Comparison of ENCODE assay signal across 1 cellular context in the genomic region with DNA sequence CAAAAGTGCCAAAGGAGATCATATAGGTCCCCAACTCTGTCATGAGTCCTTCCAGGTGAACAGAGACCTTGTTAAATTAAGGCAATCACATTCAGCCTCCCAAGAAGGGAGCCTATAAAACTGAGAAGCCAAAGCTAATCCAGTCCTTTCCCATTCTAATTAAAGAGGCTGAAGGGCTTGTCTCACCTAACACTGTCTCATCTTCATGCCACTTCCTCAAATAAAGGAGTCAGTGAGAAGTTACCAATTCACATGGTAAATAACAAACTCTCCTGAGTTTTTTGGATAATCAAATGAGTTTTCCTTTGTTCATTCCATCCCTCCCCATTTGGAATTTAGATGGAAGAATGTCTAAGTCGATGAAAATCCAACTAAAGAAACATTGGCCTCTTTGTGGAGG.
TF ChIP-seq lines count a peak whose summit lies in the region.

No MANE protein-coding gene starts in this region.

TF ChIP-seq in WTC11, 78 proteins besides CTCF, POLR2A, EP300 and RAD21 (continued from another document):
- TF ChIP-seq, protein P1, sequence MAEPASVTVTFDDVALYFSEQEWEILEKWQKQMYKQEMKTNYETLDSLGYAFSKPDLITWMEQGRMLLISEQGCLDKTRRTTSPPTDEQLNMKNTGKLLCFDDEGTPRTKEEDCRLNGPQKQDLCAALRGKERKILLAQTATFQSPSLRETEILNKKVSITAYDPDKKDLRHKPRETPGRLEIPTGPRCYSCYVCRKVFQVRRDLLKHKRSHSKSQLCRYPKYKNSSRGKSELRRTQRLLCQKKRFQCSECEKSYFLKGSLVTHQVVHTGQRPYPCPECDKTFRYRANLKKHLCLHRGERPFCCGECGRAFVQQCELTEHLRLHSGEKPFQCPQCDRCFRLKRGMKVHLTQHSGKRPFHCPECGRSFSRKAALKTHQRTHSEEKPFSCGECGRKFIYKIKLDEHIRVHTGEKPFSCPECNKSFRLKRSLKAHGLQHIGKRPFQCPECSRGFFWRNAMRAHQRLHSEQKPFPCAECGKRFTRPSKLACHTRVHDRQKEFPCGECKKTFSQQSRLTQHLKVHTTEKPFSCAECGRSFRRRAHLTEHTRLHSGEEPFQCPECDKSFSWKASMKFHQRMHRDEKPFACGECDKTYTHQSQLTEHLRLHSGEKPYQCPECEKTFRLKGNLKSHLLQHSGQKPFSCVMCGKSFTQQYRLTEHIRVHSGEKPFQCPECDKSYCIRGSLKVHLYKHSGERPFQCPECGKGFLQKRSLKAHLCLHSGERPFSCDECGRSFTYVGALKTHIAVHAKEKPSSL (CRISPR knock-in tag; conservative IDR thresholded peaks at IDR 0.05) = no peak
- no peak for TF ChIP-seq NFATC4 (CRISPR knock-in tag; IDR thresholded peaks at IDR 0.05)
- TF ChIP-seq, protein P2, sequence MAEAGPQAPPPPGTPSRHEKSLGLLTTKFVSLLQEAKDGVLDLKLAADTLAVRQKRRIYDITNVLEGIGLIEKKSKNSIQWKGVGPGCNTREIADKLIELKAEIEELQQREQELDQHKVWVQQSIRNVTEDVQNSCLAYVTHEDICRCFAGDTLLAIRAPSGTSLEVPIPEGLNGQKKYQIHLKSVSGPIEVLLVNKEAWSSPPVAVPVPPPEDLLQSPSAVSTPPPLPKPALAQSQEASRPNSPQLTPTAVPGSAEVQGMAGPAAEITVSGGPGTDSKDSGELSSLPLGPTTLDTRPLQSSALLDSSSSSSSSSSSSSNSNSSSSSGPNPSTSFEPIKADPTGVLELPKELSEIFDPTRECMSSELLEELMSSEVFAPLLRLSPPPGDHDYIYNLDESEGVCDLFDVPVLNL (CRISPR knock-in tag; IDR thresholded peaks at IDR 0.05; ENCODE audit: borderline replicate concordance, low read depth) = no peak
- TF ChIP-seq ZNF396 (CRISPR knock-in tag; IDR thresholded peaks at IDR 0.05; ENCODE audit: borderline replicate concordance) = no peak
- TF ChIP-seq, protein P3, sequence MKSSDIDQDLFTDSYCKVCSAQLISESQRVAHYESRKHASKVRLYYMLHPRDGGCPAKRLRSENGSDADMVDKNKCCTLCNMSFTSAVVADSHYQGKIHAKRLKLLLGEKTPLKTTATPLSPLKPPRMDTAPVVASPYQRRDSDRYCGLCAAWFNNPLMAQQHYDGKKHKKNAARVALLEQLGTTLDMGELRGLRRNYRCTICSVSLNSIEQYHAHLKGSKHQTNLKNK (CRISPR knock-in tag; IDR thresholded peaks at IDR 0.05) = no peak
- TF ChIP-seq, protein P4, sequence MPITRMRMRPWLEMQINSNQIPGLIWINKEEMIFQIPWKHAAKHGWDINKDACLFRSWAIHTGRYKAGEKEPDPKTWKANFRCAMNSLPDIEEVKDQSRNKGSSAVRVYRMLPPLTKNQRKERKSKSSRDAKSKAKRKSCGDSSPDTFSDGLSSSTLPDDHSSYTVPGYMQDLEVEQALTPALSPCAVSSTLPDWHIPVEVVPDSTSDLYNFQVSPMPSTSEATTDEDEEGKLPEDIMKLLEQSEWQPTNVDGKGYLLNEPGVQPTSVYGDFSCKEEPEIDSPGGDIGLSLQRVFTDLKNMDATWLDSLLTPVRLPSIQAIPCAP (CRISPR knock-in tag; IDR thresholded peaks at IDR 0.05) = no peak
- TF ChIP-seq TEAD4 (CRISPR knock-in tag; IDR thresholded peaks at IDR 0.05) = no peak
- TF ChIP-seq, protein P5, sequence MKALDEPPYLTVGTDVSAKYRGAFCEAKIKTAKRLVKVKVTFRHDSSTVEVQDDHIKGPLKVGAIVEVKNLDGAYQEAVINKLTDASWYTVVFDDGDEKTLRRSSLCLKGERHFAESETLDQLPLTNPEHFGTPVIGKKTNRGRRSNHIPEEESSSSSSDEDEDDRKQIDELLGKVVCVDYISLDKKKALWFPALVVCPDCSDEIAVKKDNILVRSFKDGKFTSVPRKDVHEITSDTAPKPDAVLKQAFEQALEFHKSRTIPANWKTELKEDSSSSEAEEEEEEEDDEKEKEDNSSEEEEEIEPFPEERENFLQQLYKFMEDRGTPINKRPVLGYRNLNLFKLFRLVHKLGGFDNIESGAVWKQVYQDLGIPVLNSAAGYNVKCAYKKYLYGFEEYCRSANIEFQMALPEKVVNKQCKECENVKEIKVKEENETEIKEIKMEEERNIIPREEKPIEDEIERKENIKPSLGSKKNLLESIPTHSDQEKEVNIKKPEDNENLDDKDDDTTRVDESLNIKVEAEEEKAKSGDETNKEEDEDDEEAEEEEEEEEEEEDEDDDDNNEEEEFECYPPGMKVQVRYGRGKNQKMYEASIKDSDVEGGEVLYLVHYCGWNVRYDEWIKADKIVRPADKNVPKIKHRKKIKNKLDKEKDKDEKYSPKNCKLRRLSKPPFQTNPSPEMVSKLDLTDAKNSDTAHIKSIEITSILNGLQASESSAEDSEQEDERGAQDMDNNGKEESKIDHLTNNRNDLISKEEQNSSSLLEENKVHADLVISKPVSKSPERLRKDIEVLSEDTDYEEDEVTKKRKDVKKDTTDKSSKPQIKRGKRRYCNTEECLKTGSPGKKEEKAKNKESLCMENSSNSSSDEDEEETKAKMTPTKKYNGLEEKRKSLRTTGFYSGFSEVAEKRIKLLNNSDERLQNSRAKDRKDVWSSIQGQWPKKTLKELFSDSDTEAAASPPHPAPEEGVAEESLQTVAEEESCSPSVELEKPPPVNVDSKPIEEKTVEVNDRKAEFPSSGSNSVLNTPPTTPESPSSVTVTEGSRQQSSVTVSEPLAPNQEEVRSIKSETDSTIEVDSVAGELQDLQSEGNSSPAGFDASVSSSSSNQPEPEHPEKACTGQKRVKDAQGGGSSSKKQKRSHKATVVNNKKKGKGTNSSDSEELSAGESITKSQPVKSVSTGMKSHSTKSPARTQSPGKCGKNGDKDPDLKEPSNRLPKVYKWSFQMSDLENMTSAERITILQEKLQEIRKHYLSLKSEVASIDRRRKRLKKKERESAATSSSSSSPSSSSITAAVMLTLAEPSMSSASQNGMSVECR (CRISPR knock-in tag; IDR thresholded peaks at IDR 0.05; ENCODE audit: borderline replicate concordance) = no peak
- TF ChIP-seq ELF4 (CRISPR knock-in tag; IDR thresholded peaks at IDR 0.05; ENCODE audit: low read depth) = no peak
- TF ChIP-seq NR2C2 (CRISPR knock-in tag; IDR thresholded peaks at IDR 0.05) = no peak
- no peak for TF ChIP-seq MYBL2 (CRISPR knock-in tag; IDR thresholded peaks at IDR 0.05)
- TF ChIP-seq RELA (CRISPR knock-in tag; IDR thresholded peaks at IDR 0.05; ENCODE audit: borderline replicate concordance) = no peak
- no peak for TF ChIP-seq SMAD3 (CRISPR knock-in tag; IDR thresholded peaks at IDR 0.05; ENCODE audit: borderline replicate concordance)
- no peak for TF ChIP-seq FOXK1 (CRISPR knock-in tag; IDR thresholded peaks at IDR 0.05)
- no peak for TF ChIP-seq IRF2 (CRISPR knock-in tag; IDR thresholded peaks at IDR 0.05; ENCODE audit: borderline replicate concordance, low read depth)
- TF ChIP-seq, protein P6, sequence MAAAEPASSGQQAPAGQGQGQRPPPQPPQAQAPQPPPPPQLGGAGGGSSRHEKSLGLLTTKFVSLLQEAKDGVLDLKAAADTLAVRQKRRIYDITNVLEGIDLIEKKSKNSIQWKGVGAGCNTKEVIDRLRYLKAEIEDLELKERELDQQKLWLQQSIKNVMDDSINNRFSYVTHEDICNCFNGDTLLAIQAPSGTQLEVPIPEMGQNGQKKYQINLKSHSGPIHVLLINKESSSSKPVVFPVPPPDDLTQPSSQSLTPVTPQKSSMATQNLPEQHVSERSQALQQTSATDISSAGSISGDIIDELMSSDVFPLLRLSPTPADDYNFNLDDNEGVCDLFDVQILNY (CRISPR knock-in tag; IDR thresholded peaks at IDR 0.05) = no peak
- no peak for TF ChIP-seq FOXJ3 (CRISPR knock-in tag; IDR thresholded peaks at IDR 0.05; ENCODE audit: borderline replicate concordance)
